9 cellular contexts compared by ENCODE assay signal in genomic region chr10:35639651-35640311, GRCh38. TPM values are rescaled to one million over a fixed set of nuclear protein-coding genes. Genes with fewer than 3 reads are reported as not detected.
DNase-seq lines count a peak whose midpoint lies in the region; ATAC-seq, FAIRE-seq and TF ChIP-seq lines count a peak whose summit lies in the region.
"Had no signal": no experiment of that assay in that cellular context is flagged by ENCODE, and none has a peak within 500 bp of the region (broad histone marks: within the 10 kb centered on the region; RNA-seq: fewer than 3 reads in every experiment).

No MANE protein-coding gene starts in this region.

- peaks cover 0 to 11% of the 10 kb centered on the region in 2 experiments for H3K36me3 ChIP-seq in SK-N-SH (replicated peaks in 1 of 2; ENCODE audit: control insufficient read depth in 1 of 2, insufficient read depth in 2 of 2, low read length in 1 of 2)
- no peaks in the 10 kb centered on the region for H3K36me3 ChIP-seq in ascending aorta
- no peaks in the 10 kb centered on the region for H3K36me3 ChIP-seq in kidney (ENCODE audit: control insufficient read depth in 1 of 2, insufficient read depth in 2 of 2, low read length in 2 of 2)
- H3K36me3 ChIP-seq in suprapubic skin, result no peaks in the 10 kb centered on the region

- no peak overlapping the region for H2AFZ ChIP-seq in SK-N-SH (ENCODE audit: low read depth)

- CTCF ChIA-PET in SK-N-SH (lab: Yijun Ruan, JAX), result interaction anchor here (0.6 to 4.0 kb wide), 17 partner anchors 13 to 1855 kb away, joined by 3 to 24 read pairs (median 4); no protein-coding TSS in a partner anchor

- POLR2A ChIA-PET in SK-N-SH (lab: Yijun Ruan, JAX), result no interaction called here

- H3K4me1 ChIP-seq in SK-N-SH (ENCODE audit: control insufficient read depth in 1 of 2, insufficient read depth in 2 of 2, low read depth in 1 of 2, low read length in 1 of 2) (peaks cover 7 to 25% of the 10 kb centered on the region in 2 experiments; a peak in 2 of 4 replicates), ascending aorta (peaks cover 0 to 6% of the 10 kb centered on the region in 2 donors), kidney (ENCODE audit: control insufficient read depth in 1 of 2, insufficient read depth in 1 of 2, low read depth in 1 of 2, low read length in 2 of 2) (peaks cover 7 to 9% of the 10 kb centered on the region in 2 donors), suprapubic skin (peaks cover 67% of the 10 kb centered on the region)

- TF ChIP-seq CTCF in SK-N-SH (IDR thresholded peaks at IDR 0.05) (peak; percentile 20; the same call in 1 of the 2 replicates), ascending aorta (IDR thresholded peaks at IDR 0.05) (peak in 1 of 3 experiments; percentile 15), kidney (IDR thresholded peaks at IDR 0.05; ENCODE audit: borderline replicate concordance, extremely low read depth, insufficient read depth) (no peak), suprapubic skin (IDR thresholded peaks at IDR 0.05) (no peak)

- H3K4me3 ChIP-seq in SK-N-SH (ENCODE audit: low read depth in 2 of 2, low read length in 1 of 2) (peak overlapping the region; percentile 39 to 68; a peak in 3 of 4 replicates), ascending aorta (peak overlapping the region; percentile 55 to 73), kidney (ENCODE audit: low read length in 2 of 2) (peak overlapping the region; percentile 50 to 62), suprapubic skin (peak overlapping the region; percentile 94)

- H3K27ac ChIP-seq in SK-N-SH (ENCODE audit: low read depth in 2 of 2, low read length in 1 of 2) (no peak overlapping the region), ascending aorta (peak overlapping the region in 1 of 2 donors; percentile 11), kidney (ENCODE audit: low read depth in 2 of 2, low read length in 2 of 2) (no peak overlapping the region), suprapubic skin (no peak overlapping the region)

- H3K27me3 ChIP-seq in SK-N-SH (ENCODE audit: insufficient read depth) (no peaks in the 10 kb centered on the region; the same call in 1 of the 2 replicates), ascending aorta (no peaks in the 10 kb centered on the region), suprapubic skin (peaks cover 7% of the 10 kb centered on the region)

- 26% methylated on average over 27 of the region's 64 CpGs for WGBS in SK-N-SH (ENCODE audit: low lambda C conversion rate)
- 16% methylated on average over 29 of the region's 64 CpGs for WGBS in suprapubic skin

- ATAC-seq in SK-N-SH treated with all-trans-retinoic acid at 6 μM for 48 hours (no peak), HG02623 (IDR thresholded peaks at IDR 0.05; ENCODE audit: unreplicated experiment) (no peak)

- H3K79me2 ChIP-seq in SK-N-SH (ENCODE audit: insufficient read depth), result peaks cover 24% of the 10 kb centered on the region

- H3K4me2 ChIP-seq in SK-N-SH, result peak overlapping the region; percentile 76; the same call in 1 of the 2 replicates

- no peak for TF ChIP-seq POLR2A in suprapubic skin (IDR thresholded peaks at IDR 0.05)

- no peaks in the 10 kb centered on the region for H3K9me2 ChIP-seq in SK-N-SH

- TF ChIP-seq RAD21 in SK-N-SH (IDR thresholded peaks at IDR 0.05; ENCODE audit: low read length), result no peak

- peaks cover 30% of the 10 kb centered on the region for H4K20me1 ChIP-seq in SK-N-SH (ENCODE audit: insufficient read depth)

- no peak overlapping the region for H3K9ac ChIP-seq in SK-N-SH
- no peak overlapping the region for H3K9ac ChIP-seq in kidney (ENCODE audit: low read length in 2 of 2)

- FAIRE-seq in kidney (lab: Jason Lieb, UNC), result no peak

- peak; percentile 53 for DNase-seq in SK-N-SH
- DNase-seq in ascending aorta (ENCODE audit: low spot score in 2 of 2), result no peak
- DNase-seq in kidney, result peak; percentile 78
- DNase-seq in suprapubic skin (ENCODE audit: low spot score in 2 of 2), result peak in 1 of 2 donors; percentile 62
- DNase-seq in C1 segment of cervical spinal cord (lab: John Stamatoyannopoulos, UW), result no peak
- no peak for DNase-seq in NCI-H2029 treated with DMSO at 0.1 percent for 48 hours (lab: John Stamatoyannopoulos, UW)
- DNase-seq: DND-41 had no signal

- H3K9me3 ChIP-seq in SK-N-SH, result no peaks in the 10 kb centered on the region
- no peaks in the 10 kb centered on the region for H3K9me3 ChIP-seq in ascending aorta
- H3K9me3 ChIP-seq in kidney (ENCODE audit: control insufficient read depth in 1 of 2, low read length in 2 of 2), result no peaks in the 10 kb centered on the region
- no peaks in the 10 kb centered on the region for H3K9me3 ChIP-seq in suprapubic skin

- no peak for TF ChIP-seq EP300 in SK-N-SH (IDR thresholded peaks at IDR 0.05; ENCODE audit: borderline replicate concordance in 1 of 2, low read depth in 1 of 2, low read length in 1 of 2)
- TF ChIP-seq EP300 in suprapubic skin (IDR thresholded peaks at IDR 0.05), result no peak

- intact Hi-C loops in ascending aorta (cut with DNase I), result loop anchor here (5.0 to 10.0 kb wide), 7 partner anchors 302 to 1243 kb away; partner anchors contain the start of gene CCNY
- intact Hi-C loops in kidney (cut with DNase I), result no loop called here

- peaks cover 30% of the 10 kb centered on the region for H3F3A ChIP-seq in SK-N-SH (replicated peaks; ENCODE audit: insufficient read depth)

TF ChIP-seq in SK-N-SH, 30 proteins besides CTCF, POLR2A, EP300 and RAD21:
- TF ChIP-seq MAX (IDR thresholded peaks at IDR 0.05; ENCODE audit: low read depth) (peak; percentile 47; the same call in 1 of the 2 replicates), GATA2 (CRISPR knock-in tag; IDR thresholded peaks at IDR 0.05) (no peak)

TF ChIP-seq in SK-N-SH treated with all-trans-retinoic acid at 6 μM for 48 hours, 23 proteins besides CTCF, POLR2A, EP300 and RAD21 (continues in another document):
- TF ChIP-seq PPARA (CRISPR knock-in tag; IDR thresholded peaks at IDR 0.05; ENCODE audit: borderline replicate concordance) (no peak), TSHZ2 (CRISPR knock-in tag; IDR thresholded peaks at IDR 0.05) (no peak), BACH2 (CRISPR knock-in tag; IDR thresholded peaks at IDR 0.05; ENCODE audit: borderline replicate concordance) (no peak), ZNF8 (CRISPR knock-in tag; IDR thresholded peaks at IDR 0.05) (no peak), ZFP3 (CRISPR knock-in tag; IDR thresholded peaks at IDR 0.05) (no peak), CSDC2 (CRISPR knock-in tag; IDR thresholded peaks at IDR 0.05) (no peak), POU6F1 (CRISPR knock-in tag; IDR thresholded peaks at IDR 0.05; ENCODE audit: borderline replicate concordance, low read depth) (no peak), TCF4 (CRISPR knock-in tag; IDR thresholded peaks at IDR 0.05; ENCODE audit: borderline replicate concordance) (no peak)

RNA-seq across cellular contexts. Expression of gene FZD8, which starts 2.3 kb away (rescaled TPM):
- polyA plus RNA-seq in SK-N-SH (2012; rRNA removed) (1.4 TPM in 2 replicates), kidney (ENCODE audit: insufficient read depth, low read depth, low replicate concordance) (10.8 TPM)
- 0.81 and 1.3 TPM in 2 replicates for polyA plus RNA-seq in SK-N-SH (2012; cell fraction: cytosol; rRNA removed)
- 1.4 and 1.7 TPM in 2 replicates for polyA plus RNA-seq in SK-N-SH (2012; cell fraction: nucleus; rRNA removed)
- total RNA-seq in ascending aorta (23.0 TPM), kidney (18.8 TPM), suprapubic skin (10 to 100 TPM in 1 of 4 donors, 1 to 10 TPM in 3; 3.5 to 10.3 (median 6.0) TPM)

RNA-seq across cellular contexts. Expression of gene GJD4, which starts 34.6 kb away (rescaled TPM):
- not detected in 2 replicates for polyA plus RNA-seq in SK-N-SH (2012; rRNA removed)
- not detected in 2 replicates for polyA plus RNA-seq in SK-N-SH (2012; cell fraction: cytosol; rRNA removed)
- polyA plus RNA-seq in SK-N-SH (2012; cell fraction: nucleus; rRNA removed), result 0.04 TPM in 1 of 2 replicates, not detected in the other
- not detected for total RNA-seq in ascending aorta
- total RNA-seq in kidney, result not detected
- not detected for polyA plus RNA-seq in kidney (ENCODE audit: insufficient read depth, low read depth, low replicate concordance)
- 1 to 10 TPM in 1 of 4 donors, under 1 TPM in 1, not detected in 2; 0.42 to 1.2 TPM for total RNA-seq in suprapubic skin

Comparison
In these comparisons a context has a peak if more than half of its experiments do, and no peak if none do; other contexts are left out.
1. DNase-seq: peak in SK-N-SH (single experiment) and kidney (single experiment); none in ascending aorta (0 of 2), C1 segment of cervical spinal cord (0 of 14) and NCI-H2029 treated with DMSO at 0.1 percent for 48 hours (single experiment).
2. Peak in every context shown above with its lines, with median percentiles within 50 percentile points of each other: H3K4me3 ChIP-seq.